Comparison of ENCODE assay signal across 10 cellular contexts in the genomic region with DNA sequence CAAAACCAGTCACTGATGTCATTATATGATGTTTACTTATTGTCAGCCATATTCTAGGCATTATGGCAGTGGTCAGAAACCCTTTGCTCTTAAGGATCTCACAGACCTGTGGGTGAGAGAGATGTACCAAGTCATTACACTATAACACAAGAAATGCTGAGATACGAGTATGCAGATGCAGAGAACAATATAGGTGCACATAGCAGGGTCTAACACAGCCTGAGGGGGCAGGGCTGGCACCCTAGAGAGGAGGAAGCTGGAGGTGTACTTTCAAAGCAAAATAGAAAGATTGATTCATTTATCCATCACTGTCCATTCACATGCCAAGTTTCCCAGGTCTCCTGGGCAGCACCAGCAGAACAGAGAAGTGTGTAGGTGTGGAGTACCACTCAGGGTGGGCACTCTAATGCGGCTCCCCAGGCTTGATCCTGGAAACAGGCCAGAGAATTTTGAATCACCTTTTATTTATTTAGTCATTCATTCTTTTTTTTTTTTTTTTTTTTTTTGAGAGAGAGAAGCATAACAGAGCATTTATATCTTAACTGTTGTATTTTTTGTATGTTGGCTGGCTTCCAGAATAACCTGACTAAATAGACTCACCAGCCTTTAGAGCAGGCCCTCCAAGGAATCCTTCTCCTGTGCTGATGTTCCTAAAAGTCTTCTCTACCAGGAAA.
DNase-seq lines count a peak whose midpoint lies in the region; ATAC-seq and TF ChIP-seq lines count a peak whose summit lies in the region.
"Had no signal": no experiment of that assay in that cellular context is flagged by ENCODE, and none has a peak within 500 bp of the region (broad histone marks: within the 10 kb centered on the region; RNA-seq: fewer than 3 reads in every experiment).

No MANE protein-coding gene starts in this region.

- 100% methylated on average over 1 of the region's 2 CpGs; no CpG with 5 or more reads in 1 of the 2 experiments for WGBS in endodermal cell (ENCODE audit: insufficient coverage in 1 of 2, insufficient read length in 1 of 2), 2 experiments

- H3K9me3 Mint-ChIP-seq in activated CD8-positive, alpha-beta T cell treated with anti-CD3 and anti-CD28 coated beads for 36 hours: no peaks in the 10 kb centered on the region
- H3K9me3 Mint-ChIP-seq in endodermal cell: peaks cover 8% of the 10 kb centered on the region

- no peaks in the 10 kb centered on the region for H4K20me1 ChIP-seq in DND-41 (ENCODE audit: insufficient read depth, low read length)

- peak overlapping the region; percentile 8 for H3K4me3 Mint-ChIP-seq in activated CD8-positive, alpha-beta T cell treated with anti-CD3 and anti-CD28 coated beads for 36 hours
- H3K4me3 Mint-ChIP-seq in endodermal cell: no peak overlapping the region

- DNase-seq in DND-41: no peak
- peak; percentile 40 for DNase-seq in activated CD8-positive, alpha-beta T cell treated with anti-CD3 and anti-CD28 coated beads for 36 hours
- peak; percentile 9 for DNase-seq in kidney glomerular epithelial cell (lab: John Stamatoyannopoulos, UW)
- no peak for DNase-seq in uterus
- no peak for DNase-seq in CD1c-positive myeloid dendritic cell (ENCODE audit: extremely low spot score)
- no peak for DNase-seq in ecto neural progenitor cell (ENCODE audit: low spot score)
- DNase-seq in endodermal cell: no peak
- DNase-seq: colonic mucosa, KG1 had no signal

- no peak overlapping the region for H2AFZ ChIP-seq in DND-41 (ENCODE audit: low read depth, low read length)

- H3K36me3 ChIP-seq in DND-41 (ENCODE audit: insufficient read depth, low read length) (no peaks in the 10 kb centered on the region), uterus (no peaks in the 10 kb centered on the region), endodermal cell (ENCODE audit: control insufficient read depth, insufficient read depth, low read length) (no peaks in the 10 kb centered on the region)
- H3K36me3 ChIP-seq: colonic mucosa had no signal

- CTCF ChIA-PET in activated CD8-positive, alpha-beta T cell treated with anti-CD3 and anti-CD28 coated beads for 36 hours (lab: Charles Lee): interaction anchor here (1.2 kb wide), 1 partner anchor 92 kb away, joined by 5 read pairs; no protein-coding TSS in a partner anchor

- H3K4me3 ChIP-seq in DND-41 (ENCODE audit: low read depth in 1 of 2, low read length in 2 of 2): no peak overlapping the region
- H3K4me3 ChIP-seq in uterus: no peak overlapping the region
- H3K4me3 ChIP-seq in endodermal cell (ENCODE audit: low read length): no peak overlapping the region
- H3K4me3 ChIP-seq: colonic mucosa had no signal

- intact Hi-C loops in activated CD8-positive, alpha-beta T cell treated with anti-CD3 and anti-CD28 coated beads for 36 hours (cut with micrococcal nuclease): loop anchor here (5.0 kb wide), 1 partner anchor 63 kb away; no protein-coding TSS in a partner anchor
- intact Hi-C loops in uterus (cut with DNase I; ENCODE audit: low total_unique reads): no loop called here

- no peaks in the 10 kb centered on the region for H3K9me3 ChIP-seq in DND-41 (ENCODE audit: insufficient read depth, low read length, severe bottlenecking)
- H3K9me3 ChIP-seq in uterus: no peaks in the 10 kb centered on the region
- peaks cover 7% of the 10 kb centered on the region for H3K9me3 ChIP-seq in endodermal cell (ENCODE audit: control insufficient read depth, low read length)
- H3K9me3 ChIP-seq: colonic mucosa had no signal

- POLR2A ChIA-PET in activated CD8-positive, alpha-beta T cell treated with anti-CD3 and anti-CD28 coated beads for 36 hours (lab: Charles Lee): no interaction called here

- H3K27me3 Mint-ChIP-seq in activated CD8-positive, alpha-beta T cell treated with anti-CD3 and anti-CD28 coated beads for 36 hours: no peaks in the 10 kb centered on the region
- no peaks in the 10 kb centered on the region for H3K27me3 Mint-ChIP-seq in endodermal cell (ENCODE audit: insufficient read depth)

- peaks cover 31% of the 10 kb centered on the region for H3K4me1 Mint-ChIP-seq in activated CD8-positive, alpha-beta T cell treated with anti-CD3 and anti-CD28 coated beads for 36 hours (ENCODE audit: low read depth)
- no peaks in the 10 kb centered on the region for H3K4me1 Mint-ChIP-seq in endodermal cell

- no peak for TF ChIP-seq EP300 in Ishikawa (IDR thresholded peaks at IDR 0.05; ENCODE audit: borderline replicate concordance)

- 0 out of 2 replicates have a peak overlapping the region, but pooled peaks have one; percentile 9 for H3K4me2 ChIP-seq in DND-41 (ENCODE audit: insufficient read depth, low read length)

- no peak for TF ChIP-seq CTCF in DND-41 (IDR thresholded peaks at IDR 0.05; ENCODE audit: borderline replicate concordance, extremely low read depth, low read length, poor library complexity, severe bottlenecking)
- TF ChIP-seq CTCF in activated CD8-positive, alpha-beta T cell treated with anti-CD3 and anti-CD28 coated beads for 36 hours (IDR thresholded peaks at IDR 0.05): no peak
- no peak for TF ChIP-seq CTCF in uterus (IDR thresholded peaks at IDR 0.05)
- TF ChIP-seq CTCF in endodermal cell (conservative IDR thresholded peaks at IDR 0.05): no peak

- peak overlapping the region; percentile 73 for H3K27ac Mint-ChIP-seq in activated CD8-positive, alpha-beta T cell treated with anti-CD3 and anti-CD28 coated beads for 36 hours
- H3K27ac Mint-ChIP-seq in endodermal cell: no peak overlapping the region

- no peak for TF ChIP-seq POLR2A in uterus (IDR thresholded peaks at IDR 0.05)

- no peaks in the 10 kb centered on the region for H3K36me3 Mint-ChIP-seq in activated CD8-positive, alpha-beta T cell treated with anti-CD3 and anti-CD28 coated beads for 36 hours (ENCODE audit: low read depth)
- H3K36me3 Mint-ChIP-seq in endodermal cell (ENCODE audit: low read depth): no peaks in the 10 kb centered on the region

- H3K27ac ChIP-seq in DND-41 (ENCODE audit: low read length) (peak overlapping the region; percentile 11; the same call in 1 of the 2 replicates), uterus (no peak overlapping the region), endodermal cell (ENCODE audit: low read depth, low read length) (no peak overlapping the region)
- H3K27ac ChIP-seq: colonic mucosa had no signal

- H3K4me1 ChIP-seq in DND-41 (ENCODE audit: insufficient read depth, low read length) (peaks cover 12% of the 10 kb centered on the region), uterus (no peaks in the 10 kb centered on the region), endodermal cell (ENCODE audit: control insufficient read depth, insufficient read depth, low read length) (no peaks in the 10 kb centered on the region)
- H3K4me1 ChIP-seq: colonic mucosa had no signal

- TF ChIP-seq RAD21 in Ishikawa (IDR thresholded peaks at IDR 0.05; ENCODE audit: low read depth): no peak

- ATAC-seq in DND-41 (ENCODE audit: insufficient read depth, low read depth): peak; percentile 44; the same call in 2 of the 3 replicates
- ATAC-seq in activated CD8-positive, alpha-beta T cell treated with anti-CD3 and anti-CD28 coated beads for 36 hours: peak; percentile 56

- H3K79me2 ChIP-seq in DND-41 (ENCODE audit: insufficient read depth, low read length): no peaks in the 10 kb centered on the region

- no peak overlapping the region for H3K9ac ChIP-seq in DND-41 (ENCODE audit: low read depth, low read length)
- no peak overlapping the region for H3K9ac ChIP-seq in endodermal cell (ENCODE audit: extremely low read depth, low read length, poor library complexity, severe bottlenecking)

- no peaks in the 10 kb centered on the region for H3K27me3 ChIP-seq in DND-41 (ENCODE audit: insufficient read depth, low read length, poor library complexity)
- no peaks in the 10 kb centered on the region for H3K27me3 ChIP-seq in uterus
- H3K27me3 ChIP-seq in endodermal cell (ENCODE audit: control insufficient read depth, insufficient read depth, low read length, poor library complexity, severe bottlenecking): no peaks in the 10 kb centered on the region
- H3K27me3 ChIP-seq: colonic mucosa had no signal

TF ChIP-seq in Ishikawa, 13 proteins besides CTCF, POLR2A, EP300 and RAD21:
- TF ChIP-seq, protein P1, sequence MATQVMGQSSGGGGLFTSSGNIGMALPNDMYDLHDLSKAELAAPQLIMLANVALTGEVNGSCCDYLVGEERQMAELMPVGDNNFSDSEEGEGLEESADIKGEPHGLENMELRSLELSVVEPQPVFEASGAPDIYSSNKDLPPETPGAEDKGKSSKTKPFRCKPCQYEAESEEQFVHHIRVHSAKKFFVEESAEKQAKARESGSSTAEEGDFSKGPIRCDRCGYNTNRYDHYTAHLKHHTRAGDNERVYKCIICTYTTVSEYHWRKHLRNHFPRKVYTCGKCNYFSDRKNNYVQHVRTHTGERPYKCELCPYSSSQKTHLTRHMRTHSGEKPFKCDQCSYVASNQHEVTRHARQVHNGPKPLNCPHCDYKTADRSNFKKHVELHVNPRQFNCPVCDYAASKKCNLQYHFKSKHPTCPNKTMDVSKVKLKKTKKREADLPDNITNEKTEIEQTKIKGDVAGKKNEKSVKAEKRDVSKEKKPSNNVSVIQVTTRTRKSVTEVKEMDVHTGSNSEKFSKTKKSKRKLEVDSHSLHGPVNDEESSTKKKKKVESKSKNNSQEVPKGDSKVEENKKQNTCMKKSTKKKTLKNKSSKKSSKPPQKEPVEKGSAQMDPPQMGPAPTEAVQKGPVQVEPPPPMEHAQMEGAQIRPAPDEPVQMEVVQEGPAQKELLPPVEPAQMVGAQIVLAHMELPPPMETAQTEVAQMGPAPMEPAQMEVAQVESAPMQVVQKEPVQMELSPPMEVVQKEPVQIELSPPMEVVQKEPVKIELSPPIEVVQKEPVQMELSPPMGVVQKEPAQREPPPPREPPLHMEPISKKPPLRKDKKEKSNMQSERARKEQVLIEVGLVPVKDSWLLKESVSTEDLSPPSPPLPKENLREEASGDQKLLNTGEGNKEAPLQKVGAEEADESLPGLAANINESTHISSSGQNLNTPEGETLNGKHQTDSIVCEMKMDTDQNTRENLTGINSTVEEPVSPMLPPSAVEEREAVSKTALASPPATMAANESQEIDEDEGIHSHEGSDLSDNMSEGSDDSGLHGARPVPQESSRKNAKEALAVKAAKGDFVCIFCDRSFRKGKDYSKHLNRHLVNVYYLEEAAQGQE (IDR thresholded peaks at IDR 0.05; ENCODE audit: low read depth): no peak
- no peak for TF ChIP-seq TAF1 (IDR thresholded peaks at IDR 0.05; ENCODE audit: low read depth)
- TF ChIP-seq NFIC (IDR thresholded peaks at IDR 0.05): peak; percentile 67
TF ChIP-seq in Ishikawa: peak in this region for 1.

Comparison
In these comparisons a context has a peak if more than half of its experiments do, and no peak if none do; other contexts are left out.
1. DNase-seq: peak in activated CD8-positive, alpha-beta T cell treated with anti-CD3 and anti-CD28 coated beads for 36 hours (single experiment) and kidney glomerular epithelial cell (single experiment); none in DND-41 (single experiment), uterus (0 of 2), CD1c-positive myeloid dendritic cell (single experiment), ecto neural progenitor cell (single experiment) and endodermal cell (single experiment).